Comparison of ENCODE assay signal across 8 cellular contexts in the genomic region with DNA sequence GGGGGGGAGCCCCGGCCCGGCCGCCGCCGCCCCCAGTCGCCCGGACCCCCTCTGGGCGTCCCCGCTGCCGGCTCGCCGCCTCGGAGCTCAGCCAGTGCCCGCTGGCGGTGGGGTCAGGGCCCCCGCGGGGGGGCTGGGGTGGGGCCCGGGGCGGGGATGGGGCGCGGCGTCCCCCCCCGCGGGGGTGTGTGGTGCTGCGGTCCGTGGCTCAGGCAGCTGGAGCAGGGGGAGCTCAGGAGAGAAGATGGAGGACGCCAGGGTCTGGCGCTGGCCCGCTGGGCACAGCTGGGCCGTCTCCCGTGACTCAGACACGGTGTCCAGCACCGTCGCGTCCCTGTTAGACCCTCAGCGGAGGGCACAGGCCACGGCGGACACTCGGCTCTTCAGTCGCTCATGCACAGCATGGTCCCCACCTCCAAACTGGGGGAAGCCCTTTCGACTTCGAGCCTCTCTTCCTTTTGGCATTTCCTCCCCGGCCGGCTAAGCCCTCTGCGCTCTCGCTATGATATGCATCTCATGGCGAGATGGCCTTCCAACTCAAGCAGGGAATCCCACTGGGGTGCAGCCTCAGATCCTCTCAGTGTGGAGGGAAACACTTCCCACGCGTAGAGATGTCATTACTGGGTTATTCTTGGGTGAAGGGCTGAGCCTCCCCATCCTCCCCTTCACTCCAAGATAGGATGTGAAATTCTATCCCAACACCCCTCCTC. TPM values are rescaled to one million over a fixed set of nuclear protein-coding genes. Genes with fewer than 3 reads are reported as not detected.
DNase-seq lines count a peak whose midpoint lies in the region; ATAC-seq and TF ChIP-seq lines count a peak whose summit lies in the region.

No MANE protein-coding gene starts in this region.

- H3K27ac Mint-ChIP-seq in activated naive CD8-positive, alpha-beta T cell treated with anti-CD3 and anti-CD28 coated beads, Interleukin-2, amount 10 ng/mL, durations not matched to agents 7 days and 5 days = peak overlapping the region; percentile 90
- peak overlapping the region; percentile 90 for H3K27ac Mint-ChIP-seq in osteocyte (ENCODE audit: unreplicated experiment)

- ATAC-seq in activated naive CD8-positive, alpha-beta T cell treated with anti-CD3 and anti-CD28 coated beads, Interleukin-2, amount 10 ng/mL, durations not matched to agents 7 days and 5 days (ENCODE audit: low read depth) = peak; percentile 72
- ATAC-seq in Right ventricle myocardium inferior = peak; percentile 79

- no peaks in the 10 kb centered on the region for H3K9me3 Mint-ChIP-seq in activated naive CD8-positive, alpha-beta T cell treated with anti-CD3 and anti-CD28 coated beads, Interleukin-2, amount 10 ng/mL, durations not matched to agents 7 days and 5 days
- H3K9me3 Mint-ChIP-seq in osteocyte (ENCODE audit: unreplicated experiment) = no peaks in the 10 kb centered on the region

- intact Hi-C loops in PC-9 (cut with micrococcal nuclease; ENCODE audit: unreplicated experiment) = no loop called here
- intact Hi-C loops in Right ventricle myocardium inferior (cut with DNase I) = loop anchor here (2.0 to 5.0 kb wide), 2 partner anchors 34 to 111 kb away; a partner anchor contains a TSS

- TF ChIP-seq CTCF in GM20000 (IDR thresholded peaks at IDR 0.05; ENCODE audit: extremely low read depth, missing control alignments) = no peak
- no peak for TF ChIP-seq CTCF in HL-60 (IDR thresholded peaks at IDR 0.05; ENCODE audit: insufficient read depth, low read length)
- no peak for TF ChIP-seq CTCF in PC-9 (conservative IDR thresholded peaks at IDR 0.05)
- no peak for TF ChIP-seq CTCF in osteocyte (IDR thresholded peaks at IDR 0.05)

- peak overlapping the region; percentile 80 for H2AFZ ChIP-seq in PC-9

- POLR2A ChIA-PET in PC-9 (lab: Charles Lee; ENCODE audit: unreplicated experiment) = interaction anchor here (0.6 kb wide), 2 partner anchors 35 to 139 kb away, joined by 3 read pairs; a partner anchor contains a TSS
- POLR2A ChIA-PET in activated naive CD8-positive, alpha-beta T cell treated with anti-CD3 and anti-CD28 coated beads, Interleukin-2, amount 10 ng/mL, durations not matched to agents 7 days and 5 days (lab: Charles Lee) = interaction anchor here (0.5 to 2.9 kb wide), 11 partner anchors 9 to 139 kb away, joined by 3 to 24 read pairs (median 3); a partner anchor contains a TSS

- no peaks in the 10 kb centered on the region for H3K9me3 ChIP-seq in PC-9 (ENCODE audit: insufficient read depth, low read depth)

- DNase-seq in DMS53 treated with DMSO at 0.1 percent for 48 hours (lab: John Stamatoyannopoulos, UW; ENCODE audit: unreplicated experiment) (peak; percentile 36), GM20000 (ENCODE audit: low spot score) (peak; percentile 90), HL-60 (ENCODE audit: low read depth in 1 of 2, low spot score in 1 of 2) (peak in 1 of 2 experiments; percentile 71), PC-9 (peak in 1 of 2 experiments; percentile 65), Right ventricle myocardium inferior (ENCODE audit: missing footprints) (peak; percentile 89), osteocyte (ENCODE audit: extremely low spot score, unreplicated experiment) (peak; percentile 92), T-helper 9 cell (no peak)
- no peak for DNase-seq in activated naive CD8-positive, alpha-beta T cell treated with anti-CD3 and anti-CD28 coated beads, Interleukin-2, amount 10 ng/mL, durations not matched to agents 7 days and 5 days

- H4K20me1 ChIP-seq in PC-9 (ENCODE audit: insufficient read depth) = peaks cover 5% of the 10 kb centered on the region; the same call in 1 of the 2 replicates

- H3K4me1 ChIP-seq in PC-9 (replicated peaks; ENCODE audit: insufficient read depth) = peaks cover 29% of the 10 kb centered on the region

- H3F3A ChIP-seq in PC-9 (ENCODE audit: insufficient read depth, low read depth) = peaks cover 51% of the 10 kb centered on the region

- H3K4me3 Mint-ChIP-seq in activated naive CD8-positive, alpha-beta T cell treated with anti-CD3 and anti-CD28 coated beads, Interleukin-2, amount 10 ng/mL, durations not matched to agents 7 days and 5 days = peak overlapping the region; percentile 91
- peak overlapping the region; percentile 81 for H3K4me3 Mint-ChIP-seq in osteocyte (ENCODE audit: unreplicated experiment)

- H3K36me3 Mint-ChIP-seq in activated naive CD8-positive, alpha-beta T cell treated with anti-CD3 and anti-CD28 coated beads, Interleukin-2, amount 10 ng/mL, durations not matched to agents 7 days and 5 days = peaks cover 7% of the 10 kb centered on the region
- H3K36me3 Mint-ChIP-seq in osteocyte (ENCODE audit: unreplicated experiment) = no peaks in the 10 kb centered on the region

- CTCF ChIA-PET in PC-9 (lab: Charles Lee) = interaction anchor here (0.6 kb wide), 2 partner anchors 119 to 905 kb away, joined by 6 to 10 read pairs; no protein-coding TSS in a partner anchor

- H3K27me3 ChIP-seq in HL-60 (ENCODE audit: insufficient read depth, poor library complexity, severe bottlenecking) (no peaks in the 10 kb centered on the region), PC-9 (ENCODE audit: insufficient read depth, low read depth) (no peaks in the 10 kb centered on the region)

- BruUV-seq in PC-9 (replicated peaks; lab: Mats Ljungman, UMichigan) = TSS peak; percentile 53

- peaks cover 17% of the 10 kb centered on the region for H3K36me3 ChIP-seq in PC-9 (ENCODE audit: low read depth)

- peak overlapping the region; percentile 92 for H3K4me2 ChIP-seq in PC-9

- peaks cover 41% of the 10 kb centered on the region for H3K79me2 ChIP-seq in PC-9 (ENCODE audit: low read depth)

- H3K27me3 Mint-ChIP-seq in activated naive CD8-positive, alpha-beta T cell treated with anti-CD3 and anti-CD28 coated beads, Interleukin-2, amount 10 ng/mL, durations not matched to agents 7 days and 5 days = no peaks in the 10 kb centered on the region
- H3K27me3 Mint-ChIP-seq in osteocyte (ENCODE audit: unreplicated experiment) = no peaks in the 10 kb centered on the region

- peak overlapping the region; percentile 91 for H3K4me3 ChIP-seq in HL-60 (replicated peaks; ENCODE audit: insufficient read depth, low read length)
- H3K4me3 ChIP-seq in PC-9 = peak overlapping the region; percentile 62

- no peaks in the 10 kb centered on the region for H3K9me2 ChIP-seq in PC-9 (ENCODE audit: insufficient read depth)

- peaks cover 42% of the 10 kb centered on the region for H3K4me1 Mint-ChIP-seq in activated naive CD8-positive, alpha-beta T cell treated with anti-CD3 and anti-CD28 coated beads, Interleukin-2, amount 10 ng/mL, durations not matched to agents 7 days and 5 days
- peaks cover 56% of the 10 kb centered on the region for H3K4me1 Mint-ChIP-seq in osteocyte (ENCODE audit: unreplicated experiment)

- peak overlapping the region; percentile 91 for H3K27ac ChIP-seq in HL-60 (replicated peaks)
- H3K27ac ChIP-seq in PC-9 = peak overlapping the region; percentile 39

RNA-seq across cellular contexts. Expression of a gene that starts 0.4 kb away (rescaled TPM):
- total RNA-seq in PC-9 (2021) (29.9 and 50.9 TPM in 2 replicates), Right ventricle myocardium inferior (74.2 TPM), osteocyte (50.6 and 50.8 TPM in 2 replicates)
- total RNA-seq in activated naive CD8-positive, alpha-beta T cell treated with anti-CD3 and anti-CD28 coated beads, Interleukin-2, amount 10 ng/mL, durations not matched to agents 7 days and 5 days = 10 to 100 TPM; 54.0 to 57.8 TPM

RNA-seq across cellular contexts. Expression of a gene that starts 18.6 kb away (rescaled TPM):
- total RNA-seq in PC-9 (2021) (210 and 278 TPM in 2 replicates), Right ventricle myocardium inferior (92.8 TPM), osteocyte (158 and 161 TPM in 2 replicates)
- 100 to 1,000 TPM; 314 to 323 TPM for total RNA-seq in activated naive CD8-positive, alpha-beta T cell treated with anti-CD3 and anti-CD28 coated beads, Interleukin-2, amount 10 ng/mL, durations not matched to agents 7 days and 5 days

RNA-seq across cellular contexts. Expression of a gene that starts 33.2 kb away (rescaled TPM):
- total RNA-seq in PC-9 (2021) (60.7 and 61.4 TPM in 2 replicates), Right ventricle myocardium inferior (49.1 TPM), osteocyte (34.7 and 38.4 TPM in 2 replicates)
- 1 to 10 TPM in 1 of 2 experiments, under 1 TPM in 1; 0.28 to 1.2 TPM for total RNA-seq in activated naive CD8-positive, alpha-beta T cell treated with anti-CD3 and anti-CD28 coated beads, Interleukin-2, amount 10 ng/mL, durations not matched to agents 7 days and 5 days

Comparison
In these comparisons a context has a peak if more than half of its experiments do, and no peak if none do; other contexts are left out.
1. DNase-seq: peak in DMS53 treated with DMSO at 0.1 percent for 48 hours (single experiment), GM20000 (single experiment), Right ventricle myocardium inferior (single experiment) and osteocyte (single experiment); none in activated naive CD8-positive, alpha-beta T cell treated with anti-CD3 and anti-CD28 coated beads, Interleukin-2, amount 10 ng/mL, durations not matched to agents 7 days and 5 days (single experiment) and T-helper 9 cell (single experiment).
2. RNA of a gene that starts 33.2 kb away (total RNA-seq): 60.7 to 61.4 TPM in PC-9, 49.1 TPM in Right ventricle myocardium inferior (single experiment) and 34.7 to 38.4 TPM in osteocyte; 0.28 to 1.2 TPM in activated naive CD8-positive, alpha-beta T cell treated with anti-CD3 and anti-CD28 coated beads, Interleukin-2, amount 10 ng/mL, durations not matched to agents 7 days and 5 days; every median in the first group is over 10 times any median in the second.